20 cellular contexts compared by ENCODE assay signal in genomic region chr19:17479325-17479791, GRCh38. TPM values are rescaled to one million over a fixed set of nuclear protein-coding genes. Genes with fewer than 3 reads are reported as not detected.
DNase-seq lines count a peak whose midpoint lies in the region; ATAC-seq and TF ChIP-seq lines count a peak whose summit lies in the region.
"Had no signal": no experiment of that assay in that cellular context is flagged by ENCODE, and none has a peak within 500 bp of the region (broad histone marks: within the 10 kb centered on the region; RNA-seq: fewer than 3 reads in every experiment).

No MANE protein-coding gene starts in this region.

- H4K91ac ChIP-seq in H9 (ENCODE audit: insufficient read length, low read depth, low read length): no peak overlapping the region
- no peak overlapping the region for H4K91ac ChIP-seq in mesenchymal stem cell (ENCODE audit: low read length)

- H3K4me1 Mint-ChIP-seq in H9: peaks cover 10 to 16% of the 10 kb centered on the region in 2 experiments

- H3K36me3 Mint-ChIP-seq in H9 (ENCODE audit: insufficient read depth in 1 of 3, low read depth in 3 of 3): no peaks in the 10 kb centered on the region; a peak in 1 of 7 replicates

- intact Hi-C loops in A673 (cut with micrococcal nuclease; ENCODE audit: unreplicated experiment): no loop called here

- H3K9me3 ChIP-seq in A673 (ENCODE audit: low read depth, low read length, poor library complexity, severe bottlenecking) (no peaks in the 10 kb centered on the region), H9 (ENCODE audit: control insufficient read depth, low read depth, low read length) (no peaks in the 10 kb centered on the region), mesenchymal stem cell (ENCODE audit: control insufficient read depth, low read length) (no peaks in the 10 kb centered on the region)
- H3K9me3 ChIP-seq: BE2C, ovary, SJSA1 had no signal

- H3K4me2 ChIP-seq in H9 (ENCODE audit: insufficient read depth, insufficient read length, low read length): no peak overlapping the region
- H3K4me2 ChIP-seq in mesenchymal stem cell (ENCODE audit: low read length, poor library complexity, severe bottlenecking): no peak overlapping the region

- H3K27me3 ChIP-seq in A673 (replicated peaks; ENCODE audit: insufficient read depth, low read depth, low read length, poor library complexity) (no peaks in the 10 kb centered on the region), H9 (ENCODE audit: insufficient read depth, low read length) (no peaks in the 10 kb centered on the region), brain microvascular endothelial cell (replicated peaks) (no peaks in the 10 kb centered on the region), mesenchymal stem cell (ENCODE audit: control insufficient read depth in 1 of 2, insufficient read depth in 1 of 2, low read length in 2 of 2) (no peaks in the 10 kb centered on the region)
- H3K27me3 ChIP-seq: BE2C, ovary, SJSA1 had no signal

- no peak overlapping the region for H3K56ac ChIP-seq in H9 (ENCODE audit: insufficient read length, low read depth, low read length)

- H3K79me1 ChIP-seq in H9 (ENCODE audit: insufficient read depth, low read depth, low read length, poor library complexity, severe bottlenecking): no peaks in the 10 kb centered on the region
- peaks cover 39% of the 10 kb centered on the region for H3K79me1 ChIP-seq in mesenchymal stem cell (replicated peaks; ENCODE audit: low read length, poor library complexity, severe bottlenecking)

- H2AFZ ChIP-seq in H9 (ENCODE audit: low read length): no peak overlapping the region
- no peak overlapping the region for H2AFZ ChIP-seq in mesenchymal stem cell (ENCODE audit: low read depth, low read length)

- H3K9ac ChIP-seq in H9 (ENCODE audit: extremely low read depth, insufficient read length, low read length) (no peak overlapping the region), mesenchymal stem cell (ENCODE audit: low read length) (peak overlapping the region; percentile 78)

- no peaks in the 10 kb centered on the region for H3K9me3 Mint-ChIP-seq in H9
- H3K9me3 Mint-ChIP-seq: activated T-cell treated with anti-CD3 and anti-CD28 coated beads, Interleukin-2, amount 50 U/mL, for 24 hours had no signal

- CTCF ChIA-PET in A673 (lab: Charles Lee): no interaction called here

- in situ Hi-C loops in brain microvascular endothelial cell (cut with HindIII; ENCODE audit: low pct_ligation_motif_present, low sequenced_read_pairs): no loop called here

- H2BK12ac ChIP-seq in H9 (ENCODE audit: insufficient read length, low read depth, low read length): no peak overlapping the region
- no peak overlapping the region for H2BK12ac ChIP-seq in mesenchymal stem cell (ENCODE audit: low read length in 2 of 2)

- H3K27ac Mint-ChIP-seq in H9: peak overlapping the region in 2 of 3 experiments; percentile 27 to 74; a peak in 3 of 7 replicates
- H3K27ac Mint-ChIP-seq: activated T-cell treated with anti-CD3 and anti-CD28 coated beads, Interleukin-2, amount 50 U/mL, for 24 hours had no signal

- no peak overlapping the region for H3T11ph ChIP-seq in H9 (ENCODE audit: low read length)

- H3K4me1 ChIP-seq in A673 (ENCODE audit: insufficient read depth, low read length, poor library complexity, severe bottlenecking): no peaks in the 10 kb centered on the region
- H3K4me1 ChIP-seq in H9 (ENCODE audit: insufficient read depth, low read length): no peaks in the 10 kb centered on the region
- H3K4me1 ChIP-seq in mesenchymal stem cell (ENCODE audit: control insufficient read depth, insufficient read depth, low read depth, low read length): peaks cover 20% of the 10 kb centered on the region
- H3K4me1 ChIP-seq: BE2C had no signal

- no TSS peak for BruUV-seq in A673 (replicated peaks; lab: Mats Ljungman, UMichigan)

- H3K4me3 Mint-ChIP-seq in H9: no peak overlapping the region
- H3K4me3 Mint-ChIP-seq: activated T-cell treated with anti-CD3 and anti-CD28 coated beads, Interleukin-2, amount 50 U/mL, for 24 hours had no signal

- H3K14ac ChIP-seq in H9 (ENCODE audit: insufficient read depth, low read length): no peak overlapping the region
- no peak overlapping the region for H3K14ac ChIP-seq in mesenchymal stem cell (ENCODE audit: low read length in 2 of 2)

- WGBS in H9 (ENCODE audit: extremely low coverage, insufficient read length, low lambda C conversion rate): no CpG with 5 or more reads among the region's 6 CpGs
- WGBS in mesenchymal stem cell: 74% methylated on average over 5 of the region's 6 CpGs

- H3K36me3 ChIP-seq in A673 (ENCODE audit: insufficient read depth, low read length, poor library complexity, severe bottlenecking) (no peaks in the 10 kb centered on the region), brain microvascular endothelial cell (replicated peaks) (no peaks in the 10 kb centered on the region), mesenchymal stem cell (ENCODE audit: control insufficient read depth in 1 of 2, insufficient read depth in 2 of 2, low read depth in 1 of 2, low read length in 2 of 2) (peaks cover 0 to under 1% of the 10 kb centered on the region in 2 experiments)
- H3K36me3 ChIP-seq: BE2C, ovary, SJSA1 had no signal

- H2BK20ac ChIP-seq in H9 (ENCODE audit: low read depth, low read length, poor library complexity, severe bottlenecking): no peak overlapping the region

- H2BK120ac ChIP-seq in H9 (ENCODE audit: low read depth, low read length, poor library complexity, severe bottlenecking): no peak overlapping the region
- no peak overlapping the region for H2BK120ac ChIP-seq in mesenchymal stem cell (ENCODE audit: low read depth, low read length)

- H2AK5ac ChIP-seq in H9 (ENCODE audit: insufficient read length, low read length) (no peak overlapping the region), mesenchymal stem cell (ENCODE audit: low read length, severe bottlenecking) (no peak overlapping the region)

- DNase-seq in A673 (ENCODE audit: low spot score) (peak; percentile 37), H9 (no peak), brain microvascular endothelial cell (peak; percentile 81), mesenchymal stem cell (peak; percentile 30), mesenteric fat pad (ENCODE audit: low spot score) (no peak)
- DNase-seq: activated CD4-positive, CD25-positive, alpha-beta regulatory T cell; activated T-cell treated with anti-CD3 and anti-CD28 coated beads, Interleukin-2, amount 50 U/mL, for 24 hours; aorta; BE2C; GF-D8; NCI-H1092 treated with DMSO at 0.1 percent for 48 hours; NCI-H748 treated with DMSO at 0.1 percent for 48 hours; ovary; stimulated activated CD4-positive, alpha-beta T cell treated with anti-CD3 and anti-CD28 coated beads, Interleukin-4, amount 100 ng/mL, for 4 hours had no signal

- H4K20me1 ChIP-seq in H9 (ENCODE audit: control insufficient read depth, insufficient read depth, insufficient read length): no peaks in the 10 kb centered on the region

- POLR2A ChIA-PET in A673 (lab: Charles Lee; ENCODE audit: low non-redundant PET): no interaction called here

- TF ChIP-seq CTCF in A673 (conservative IDR thresholded peaks at IDR 0.05; ENCODE audit: low read depth, low read length): no peak
- no peak for TF ChIP-seq CTCF in H9 (conservative IDR thresholded peaks at IDR 0.05)
- no peak for TF ChIP-seq CTCF in brain microvascular endothelial cell (IDR thresholded peaks at IDR 0.05; ENCODE audit: low read depth, low read length, missing control alignments)

- H3K18ac ChIP-seq in H9 (ENCODE audit: insufficient read length, low read depth, low read length): no peak overlapping the region
- no peak overlapping the region for H3K18ac ChIP-seq in mesenchymal stem cell (ENCODE audit: low read depth in 1 of 2, low read length in 2 of 2)

- no peaks in the 10 kb centered on the region for H3K79me2 ChIP-seq in H9 (ENCODE audit: insufficient read depth, low read length)

- no peak overlapping the region for H3K4ac ChIP-seq in H9 (ENCODE audit: low read depth, low read length)
- H3K4ac ChIP-seq in mesenchymal stem cell (ENCODE audit: low read depth in 1 of 2, low read length in 2 of 2): no peak overlapping the region

- H4K8ac ChIP-seq in H9 (replicated peaks; ENCODE audit: insufficient read length, low read depth, low read length) (no peak overlapping the region), mesenchymal stem cell (ENCODE audit: low read length) (no peak overlapping the region)

- no peak overlapping the region for H3K27ac ChIP-seq in A673 (ENCODE audit: low read depth, low read length, poor library complexity, severe bottlenecking)
- H3K27ac ChIP-seq in H9 (ENCODE audit: insufficient read length, low read depth, low read length): no peak overlapping the region
- peak overlapping the region; percentile 69 for H3K27ac ChIP-seq in brain microvascular endothelial cell
- peak overlapping the region; percentile 83 for H3K27ac ChIP-seq in mesenchymal stem cell (ENCODE audit: low read length, poor library complexity, severe bottlenecking)
- H3K27ac ChIP-seq: ovary, SJSA1 had no signal

- H3K4me3 ChIP-seq in A673 (ENCODE audit: low read depth, low read length, poor library complexity, severe bottlenecking) (no peak overlapping the region), brain microvascular endothelial cell (ENCODE audit: low read depth, low read length) (no peak overlapping the region), mesenchymal stem cell (ENCODE audit: insufficient read depth in 1 of 2, low read depth in 1 of 2, low read length in 2 of 2) (peak overlapping the region in 1 of 2 experiments; percentile 53)
- H3K4me3 ChIP-seq: ovary, SJSA1 had no signal

- H3K23ac ChIP-seq in H9 (ENCODE audit: insufficient read length, low read depth, low read length) (no peak overlapping the region), mesenchymal stem cell (ENCODE audit: low read length in 2 of 2) (no peak overlapping the region)

- no peak overlapping the region for H2BK15ac ChIP-seq in H9 (ENCODE audit: low read depth, low read length)
- H2BK15ac ChIP-seq in mesenchymal stem cell (ENCODE audit: low read depth, poor library complexity, severe bottlenecking): no peak overlapping the region

- H3K27me3 Mint-ChIP-seq in H9 (ENCODE audit: low read depth): peaks cover 2% of the 10 kb centered on the region
- H3K27me3 Mint-ChIP-seq: activated T-cell treated with anti-CD3 and anti-CD28 coated beads, Interleukin-2, amount 50 U/mL, for 24 hours had no signal

- ATAC-seq in HG03442 (IDR thresholded peaks at IDR 0.05; ENCODE audit: unreplicated experiment) (no peak), GM19328 (IDR thresholded peaks at IDR 0.05; ENCODE audit: unreplicated experiment) (no peak), GM18907 (IDR thresholded peaks at IDR 0.05; ENCODE audit: unreplicated experiment) (no peak)
- ATAC-seq: esophagus mucosa had no signal

- H4K5ac ChIP-seq in H9 (ENCODE audit: insufficient read length, low read depth, low read length): no peak overlapping the region

- H3K23me2 ChIP-seq in H9 (ENCODE audit: insufficient read length, low read depth, low read length, poor library complexity, severe bottlenecking): peaks cover 2% of the 10 kb centered on the region

- no peak overlapping the region for H2BK5ac ChIP-seq in H9 (ENCODE audit: insufficient read length, low read length)
- H2BK5ac ChIP-seq in mesenchymal stem cell (ENCODE audit: low read depth, low read length, poor library complexity, severe bottlenecking): no peak overlapping the region

RNA-seq across cellular contexts. Expression of gene SLC27A1, which starts 9.0 kb away (rescaled TPM):
- total RNA-seq in A673 (2021) (3.0 and 6.9 TPM in 2 replicates), H9 (2021) (6.3 and 6.4 TPM in 2 replicates), mesenteric fat pad (36.5 TPM)
- polyA plus RNA-seq in mesenchymal stem cell (2013, experiment 1 of 2): 8.3 TPM
- polyA plus RNA-seq in mesenchymal stem cell (2013, experiment 2 of 2): 7.9 TPM

RNA-seq across cellular contexts. Expression of gene NXNL1, which starts 18.6 kb away (rescaled TPM):
- total RNA-seq in A673 (2021) (not detected in 2 replicates), H9 (2021) (not detected in 2 replicates), mesenteric fat pad (1.3 TPM)
- polyA plus RNA-seq in mesenchymal stem cell (2013, experiment 1 of 2): not detected
- not detected for polyA plus RNA-seq in mesenchymal stem cell (2013, experiment 2 of 2)
- total RNA-seq: aorta, esophagus mucosa, ovary, SJSA1 had no signal
- polyA plus RNA-seq: aorta, keratinocyte had no signal

RNA-seq across cellular contexts. Expression of gene TMEM221, which starts 30.9 kb away (rescaled TPM):
- total RNA-seq in A673 (2021) (0.31 TPM in 1 of 2 replicates, not detected in the other), H9 (2021) (1.4 TPM in 2 replicates), mesenteric fat pad (not detected)
- polyA plus RNA-seq in mesenchymal stem cell (2013, experiment 1 of 2): 0.26 TPM
- polyA plus RNA-seq in mesenchymal stem cell (2013, experiment 2 of 2): 0.25 TPM
- total RNA-seq: esophagus mucosa, SJSA1 had no signal

RNA-seq across cellular contexts. Expression of gene PGLS, which starts 32.1 kb away (rescaled TPM):
- total RNA-seq in A673 (2021): 80.1 and 94.4 TPM in 2 replicates
- total RNA-seq in H9 (2021): 73.1 and 76.0 TPM in 2 replicates
- 128 TPM for polyA plus RNA-seq in mesenchymal stem cell (2013, experiment 1 of 2)
- 128 TPM for polyA plus RNA-seq in mesenchymal stem cell (2013, experiment 2 of 2)
- 66.9 TPM for total RNA-seq in mesenteric fat pad

RNA-seq across cellular contexts. Expression of gene MVB12A, which starts 59.5 kb away (rescaled TPM):
- 39.5 and 56.9 TPM in 2 replicates for total RNA-seq in A673 (2021)
- 49.7 and 50.4 TPM in 2 replicates for total RNA-seq in H9 (2021)
- 69.3 TPM for polyA plus RNA-seq in mesenchymal stem cell (2013, experiment 1 of 2)
- polyA plus RNA-seq in mesenchymal stem cell (2013, experiment 2 of 2): 64.2 TPM
- 46.9 TPM for total RNA-seq in mesenteric fat pad

Comparison
In these comparisons a context has a peak if more than half of its experiments do, and no peak if none do; other contexts are left out.
1. DNase-seq: peak in A673 (single experiment), brain microvascular endothelial cell (single experiment) and mesenchymal stem cell (single experiment); none in H9 (single experiment) and mesenteric fat pad (single experiment).
2. H3K27ac ChIP-seq: peak in brain microvascular endothelial cell (single experiment) and mesenchymal stem cell (single experiment); none in A673 (single experiment) and H9 (single experiment).